In genomic region chr5:109668668-109669422, GRCh38 we compare ENCODE assay signal across 19 cellular contexts. TPM values are rescaled to one million over a fixed set of nuclear protein-coding genes. Genes with fewer than 3 reads are reported as not detected.
DNase-seq lines count a peak whose midpoint lies in the region; ATAC-seq and TF ChIP-seq lines count a peak whose summit lies in the region.
"Had no signal": no experiment of that assay in that cellular context is flagged by ENCODE, and none has a peak within 500 bp of the region (broad histone marks: within the 10 kb centered on the region; RNA-seq: fewer than 3 reads in every experiment).

No MANE protein-coding gene starts in this region.

- intact Hi-C loops in naive thymus-derived CD4-positive, alpha-beta T cell (cut with micrococcal nuclease), result no loop called here
- intact Hi-C loops in mucosa of descending colon (cut with DNase I, micrococcal nuclease), result no loop called here

- no peaks in the 10 kb centered on the region for H3K36me3 Mint-ChIP-seq in endodermal cell (ENCODE audit: low read depth)
- no peaks in the 10 kb centered on the region for H3K36me3 Mint-ChIP-seq in naive thymus-derived CD4-positive, alpha-beta T cell
- H3K36me3 Mint-ChIP-seq: natural killer cell had no signal

- H3K27me3 ChIP-seq in endodermal cell (ENCODE audit: control insufficient read depth, insufficient read depth, low read length, poor library complexity, severe bottlenecking), result no peaks in the 10 kb centered on the region
- no peaks in the 10 kb centered on the region for H3K27me3 ChIP-seq in naive thymus-derived CD4-positive, alpha-beta T cell (ENCODE audit: control insufficient read depth in 2 of 2, insufficient read depth in 2 of 2, low read length in 2 of 2)

- H3K27ac Mint-ChIP-seq in endodermal cell, result no peak overlapping the region
- no peak overlapping the region for H3K27ac Mint-ChIP-seq in naive thymus-derived CD4-positive, alpha-beta T cell
- H3K27ac Mint-ChIP-seq: natural killer cell had no signal

- POLR2A ChIA-PET in naive thymus-derived CD4-positive, alpha-beta T cell (lab: Charles Lee), result no interaction called here

- no peak overlapping the region for H3K4me3 Mint-ChIP-seq in endodermal cell
- H3K4me3 Mint-ChIP-seq in naive thymus-derived CD4-positive, alpha-beta T cell, result no peak overlapping the region
- H3K4me3 Mint-ChIP-seq: natural killer cell had no signal

- H3K9ac ChIP-seq in endodermal cell (ENCODE audit: extremely low read depth, low read length, poor library complexity, severe bottlenecking), result no peak overlapping the region
- H3K9ac ChIP-seq: GM23248 had no signal

- peaks cover 3% of the 10 kb centered on the region for H3K27me3 Mint-ChIP-seq in endodermal cell (ENCODE audit: insufficient read depth)
- H3K27me3 Mint-ChIP-seq in naive thymus-derived CD4-positive, alpha-beta T cell, result peaks cover 3 to 16% (median 14%) of the 10 kb centered on the region in 5 donors
- H3K27me3 Mint-ChIP-seq: progenitor cell of endocrine pancreas had no signal

- ATAC-seq in GM18870 (IDR thresholded peaks at IDR 0.05; ENCODE audit: unreplicated experiment), result peak; percentile 68
- peak; percentile 63 for ATAC-seq in GM21526 (IDR thresholded peaks at IDR 0.05; ENCODE audit: low FRiP score, unreplicated experiment)
- peak; percentile 73 for ATAC-seq in HG03159 (IDR thresholded peaks at IDR 0.05; ENCODE audit: unreplicated experiment)
- ATAC-seq in naive thymus-derived CD4-positive, alpha-beta T cell, result no peak
- ATAC-seq in mucosa of descending colon, result no peak
- ATAC-seq: heart left ventricle, HepG2, natural killer cell, PC-3 had no signal

- no peak overlapping the region for H3K4me3 ChIP-seq in endodermal cell (ENCODE audit: low read length)
- H3K4me3 ChIP-seq in naive thymus-derived CD4-positive, alpha-beta T cell (ENCODE audit: low read length), result no peak overlapping the region
- H3K4me3 ChIP-seq in mucosa of descending colon, result no peak overlapping the region
- H3K4me3 ChIP-seq: GM23248, heart left ventricle, smooth muscle cell had no signal

- H3K4me1 ChIP-seq in endodermal cell (ENCODE audit: control insufficient read depth, insufficient read depth, low read length) (no peaks in the 10 kb centered on the region), mucosa of descending colon (ENCODE audit: low read depth) (no peaks in the 10 kb centered on the region)
- H3K4me1 ChIP-seq in naive thymus-derived CD4-positive, alpha-beta T cell (ENCODE audit: control insufficient read depth in 2 of 2, insufficient read depth in 2 of 2, low read length in 2 of 2), result no peaks in the 10 kb centered on the region
- H3K4me1 ChIP-seq: heart left ventricle had no signal

- H3K36me3 ChIP-seq in endodermal cell (ENCODE audit: control insufficient read depth, insufficient read depth, low read length), result no peaks in the 10 kb centered on the region
- no peaks in the 10 kb centered on the region for H3K36me3 ChIP-seq in naive thymus-derived CD4-positive, alpha-beta T cell (ENCODE audit: control insufficient read depth in 2 of 3, insufficient read depth in 3 of 3, low read length in 3 of 3)
- no peaks in the 10 kb centered on the region for H3K36me3 ChIP-seq in mucosa of descending colon (ENCODE audit: low read depth)
- H3K36me3 ChIP-seq: heart left ventricle had no signal

- CTCF ChIA-PET in naive thymus-derived CD4-positive, alpha-beta T cell (lab: Charles Lee), result no interaction called here

- H3K4me1 Mint-ChIP-seq in endodermal cell, result peaks cover 8% of the 10 kb centered on the region
- H3K4me1 Mint-ChIP-seq in naive thymus-derived CD4-positive, alpha-beta T cell, result no peaks in the 10 kb centered on the region
- H3K4me1 Mint-ChIP-seq: natural killer cell had no signal

- DNase-seq in endodermal cell (no peak), NCI-H1694 (lab: John Stamatoyannopoulos, UW) (no peak), mucosa of descending colon (no peak), inferior parietal cortex (ENCODE audit: extremely low spot score) (no peak)
- no peak for DNase-seq in naive thymus-derived CD4-positive, alpha-beta T cell
- DNase-seq: activated CD4-positive, CD25-positive, alpha-beta regulatory T cell treated with anti-CD3 and anti-CD28 coated beads, Interleukin-2, amount 50 U/mL, for 72 hours; effector memory CD4-positive, alpha-beta T cell; GM23248; heart left ventricle; natural killer cell; NCI-H2029; PC-3; T-helper 9 cell had no signal

- H3K9me3 ChIP-seq in endodermal cell (ENCODE audit: control insufficient read depth, low read length), result no peaks in the 10 kb centered on the region
- no peaks in the 10 kb centered on the region for H3K9me3 ChIP-seq in naive thymus-derived CD4-positive, alpha-beta T cell (ENCODE audit: control insufficient read depth in 2 of 3, low read length in 3 of 3)
- no peaks in the 10 kb centered on the region for H3K9me3 ChIP-seq in mucosa of descending colon
- H3K9me3 ChIP-seq: heart left ventricle had no signal

- no peak overlapping the region for H3K27ac ChIP-seq in endodermal cell (ENCODE audit: low read depth, low read length)
- no peak overlapping the region for H3K27ac ChIP-seq in naive thymus-derived CD4-positive, alpha-beta T cell (ENCODE audit: low read depth, low read length)
- H3K27ac ChIP-seq: GM23248, heart left ventricle had no signal

- no peaks in the 10 kb centered on the region for H3K9me3 Mint-ChIP-seq in endodermal cell
- peaks cover 0 to 2% (median 0%) of the 10 kb centered on the region in 11 donors for H3K9me3 Mint-ChIP-seq in naive thymus-derived CD4-positive, alpha-beta T cell
- H3K9me3 Mint-ChIP-seq: natural killer cell had no signal

- 81 to 100% methylated on average over 1 to 4 of the region's 4 CpGs for WGBS in endodermal cell (ENCODE audit: insufficient coverage in 1 of 2, insufficient read length in 1 of 2), 2 experiments

- TF ChIP-seq CTCF in endodermal cell (conservative IDR thresholded peaks at IDR 0.05), result peak; percentile 62
- TF ChIP-seq CTCF in mucosa of descending colon (IDR thresholded peaks at IDR 0.05), result no peak

RNA-seq across cellular contexts. Expression of gene MAN2A1, which starts 20.9 kb away (rescaled TPM):
- total RNA-seq in endodermal cell (10 to 100 TPM; 60.7 to 62.1 TPM), mucosa of descending colon (10 to 100 TPM; 56.8 to 88.7 (median 75.1) TPM)
- polyA plus RNA-seq in endodermal cell (2013, experiment 1 of 2), result 38.4 TPM
- polyA plus RNA-seq in endodermal cell (2013, experiment 2 of 2), result 39.0 TPM
- total RNA-seq in naive thymus-derived CD4-positive, alpha-beta T cell, result 100 to 1,000 TPM in 1 of 5 experiments, 10 to 100 TPM in 4; 36.2 to 107 (median 68.6) TPM
- 10 to 100 TPM; 24.9 to 26.7 TPM for polyA plus RNA-seq in naive thymus-derived CD4-positive, alpha-beta T cell

Comparison
In these comparisons a context has a peak if more than half of its experiments do, and no peak if none do; other contexts are left out.
1. ATAC-seq: peak in GM18870 (single experiment), GM21526 (single experiment) and HG03159 (single experiment); none in naive thymus-derived CD4-positive, alpha-beta T cell (single experiment) and mucosa of descending colon (single experiment).